13 cellular contexts compared by ENCODE assay signal in genomic region chr9:100689635-100690034, GRCh38.
DNase-seq lines count a peak whose midpoint lies in the region; ATAC-seq lines count a peak whose summit lies in the region.
"Had no signal": no experiment of that assay in that cellular context is flagged by ENCODE, and none has a peak within 500 bp of the region (broad histone marks: within the 10 kb centered on the region; RNA-seq: fewer than 3 reads in every experiment).

No MANE protein-coding gene starts in this region.

- POLR2A ChIA-PET in activated naive CD8-positive, alpha-beta T cell treated with anti-CD3 and anti-CD28 coated beads, Interleukin-2, amount 10 ng/mL, durations not matched to agents 7 days and 5 days (lab: Charles Lee), result no interaction called here

- H3K27ac Mint-ChIP-seq in activated naive CD8-positive, alpha-beta T cell treated with anti-CD3 and anti-CD28 coated beads, Interleukin-2, amount 10 ng/mL, durations not matched to agents 7 days and 5 days, result no peak overlapping the region

- ATAC-seq in GM18858 (IDR thresholded peaks at IDR 0.05; ENCODE audit: unreplicated experiment), result peak; percentile 91
- peak; percentile 59 for ATAC-seq in GM21576 (IDR thresholded peaks at IDR 0.05; ENCODE audit: unreplicated experiment)
- peak; percentile 50 for ATAC-seq in HG03432 (IDR thresholded peaks at IDR 0.05; ENCODE audit: unreplicated experiment)
- peak; percentile 82 for ATAC-seq in activated naive CD8-positive, alpha-beta T cell treated with anti-CD3 and anti-CD28 coated beads, Interleukin-2, amount 10 ng/mL, durations not matched to agents 7 days and 5 days (ENCODE audit: low read depth)

- no peak for DNase-seq in activated naive CD8-positive, alpha-beta T cell treated with anti-CD3 and anti-CD28 coated beads, Interleukin-2, amount 10 ng/mL, durations not matched to agents 7 days and 5 days
- DNase-seq in NCI-H2227 (lab: John Stamatoyannopoulos, UW; ENCODE audit: unreplicated experiment) (no peak), NOMO-1 treated with DMSO at 0.1 percent for 48 hours (lab: John Stamatoyannopoulos, UW; ENCODE audit: unreplicated experiment) (no peak), DMS79 (lab: John Stamatoyannopoulos, UW) (no peak), LoVo (ENCODE audit: low spot score) (no peak)
- DNase-seq: activated CD4-positive, CD25-positive, alpha-beta regulatory T cell; glutamatergic neuron; kidney glomerular epithelial cell; NCI-H446; stomach had no signal

- peaks cover 10% of the 10 kb centered on the region for H3K27me3 Mint-ChIP-seq in activated naive CD8-positive, alpha-beta T cell treated with anti-CD3 and anti-CD28 coated beads, Interleukin-2, amount 10 ng/mL, durations not matched to agents 7 days and 5 days

- H3K9me3 Mint-ChIP-seq in activated naive CD8-positive, alpha-beta T cell treated with anti-CD3 and anti-CD28 coated beads, Interleukin-2, amount 10 ng/mL, durations not matched to agents 7 days and 5 days, result no peaks in the 10 kb centered on the region

- peaks cover 13% of the 10 kb centered on the region for H3K4me1 Mint-ChIP-seq in activated naive CD8-positive, alpha-beta T cell treated with anti-CD3 and anti-CD28 coated beads, Interleukin-2, amount 10 ng/mL, durations not matched to agents 7 days and 5 days

- no peaks in the 10 kb centered on the region for H3K36me3 Mint-ChIP-seq in activated naive CD8-positive, alpha-beta T cell treated with anti-CD3 and anti-CD28 coated beads, Interleukin-2, amount 10 ng/mL, durations not matched to agents 7 days and 5 days

- H3K4me3 Mint-ChIP-seq in activated naive CD8-positive, alpha-beta T cell treated with anti-CD3 and anti-CD28 coated beads, Interleukin-2, amount 10 ng/mL, durations not matched to agents 7 days and 5 days, result no peak overlapping the region
